ENCODE assay signal across 1 cellular context in genomic region chr22:32322986-32323385, GRCh38.
TF ChIP-seq lines count a peak whose summit lies in the region.

No MANE protein-coding gene starts in this region.

TF ChIP-seq in H1, 55 proteins besides CTCF, POLR2A, EP300 and RAD21:
- TF ChIP-seq SP2 (IDR thresholded peaks at IDR 0.05; ENCODE audit: low read length) (no peak), HDAC6 (IDR thresholded peaks at IDR 0.05; ENCODE audit: low read depth, low read length) (no peak), CREB1 (IDR thresholded peaks at IDR 0.05) (no peak), ASH2L (IDR thresholded peaks at IDR 0.05; ENCODE audit: low read length) (no peak), NANOG (IDR thresholded peaks at IDR 0.05; ENCODE audit: insufficient read depth, low read depth, low read length, poor library complexity, severe bottlenecking) (no peak), RNF2 (IDR thresholded peaks at IDR 0.05; ENCODE audit: borderline replicate concordance, low read depth, low read length, missing control alignments, poor library complexity, severe bottlenecking) (no peak), CHD7 (IDR thresholded peaks at IDR 0.05; ENCODE audit: insufficient replicate concordance, low read length) (no peak), SIX5 (IDR thresholded peaks at IDR 0.05; ENCODE audit: low read depth, low read length) (no peak), RFX5 (IDR thresholded peaks at IDR 0.05; ENCODE audit: borderline replicate concordance, low read depth, low read length) (no peak), ATF3 (IDR thresholded peaks at IDR 0.05; ENCODE audit: insufficient read depth, low read depth, low read length) (no peak), BRCA1 (IDR thresholded peaks at IDR 0.05; ENCODE audit: low read depth, low read length) (no peak), SRF (IDR thresholded peaks at IDR 0.05; ENCODE audit: low read depth, low read length) (no peak), KDM4A (IDR thresholded peaks at IDR 0.05; ENCODE audit: low read depth, low read length, severe bottlenecking) (no peak), TCF12 (IDR thresholded peaks at IDR 0.05; ENCODE audit: low read depth, low read length) (no peak), RXRA (IDR thresholded peaks at IDR 0.05; ENCODE audit: insufficient read depth, low read depth, low read length) (no peak), JUN (IDR thresholded peaks at IDR 0.05; ENCODE audit: low read depth, low read length) (no peak), POU5F1 (IDR thresholded peaks at IDR 0.05; ENCODE audit: low read depth, low read length) (no peak), EZH2 (IDR thresholded peaks at IDR 0.05; ENCODE audit: low read depth, low read length, severe bottlenecking) (no peak)
TF ChIP-seq in H1: peak in this region for 0.
